In the genomic region with DNA sequence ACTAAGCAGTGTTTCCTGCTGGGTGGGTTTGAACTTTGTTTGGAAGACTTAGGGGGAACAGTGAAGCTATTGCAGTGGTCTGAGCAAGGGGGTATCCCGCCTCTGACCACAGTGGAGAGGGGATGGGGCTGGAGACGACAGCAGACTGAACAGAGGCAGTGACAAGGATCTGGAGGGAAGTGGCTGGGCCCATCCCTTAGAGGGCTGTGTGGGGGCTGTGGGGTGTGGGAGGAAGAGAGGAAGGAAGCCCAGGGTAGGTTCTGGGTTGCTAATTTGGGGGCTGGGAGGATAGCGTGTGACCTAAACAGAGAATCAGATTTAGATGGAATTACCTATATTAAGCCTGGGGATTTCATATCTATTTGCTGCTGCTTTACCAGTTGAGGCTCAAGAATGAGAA, we compare ENCODE assay signal across 14 cellular contexts.
A peak's percentile ranks its signal among the peaks of the same experiment; 100 is the strongest.
DNase-seq lines count a peak whose midpoint lies in the region; ATAC-seq and TF ChIP-seq lines count a peak whose summit lies in the region.
"Had no signal": no experiment of that assay in that cellular context is flagged by ENCODE, and none has a peak within 500 bp of the region (broad histone marks: within the 10 kb centered on the region; RNA-seq: fewer than 3 reads in every experiment).

No MANE protein-coding gene starts in this region.

- TF ChIP-seq CTCF in upper lobe of right lung (IDR thresholded peaks at IDR 0.05) (no peak), hepatocyte (IDR thresholded peaks at IDR 0.05; ENCODE audit: poor library complexity) (no peak)

- H3K9me2 ChIP-seq in hepatocyte (replicated peaks; ENCODE audit: insufficient read depth) = no peaks in the 10 kb centered on the region

- peak overlapping the region; percentile 24 for H3K27ac Mint-ChIP-seq in activated naive CD8-positive, alpha-beta T cell

- H3K9me3 Mint-ChIP-seq in activated naive CD8-positive, alpha-beta T cell (ENCODE audit: low read depth) = no peaks in the 10 kb centered on the region

- H2AFZ ChIP-seq in hepatocyte = no peak overlapping the region

- peaks cover 12% of the 10 kb centered on the region for H3K4me1 ChIP-seq in upper lobe of right lung
- no peaks in the 10 kb centered on the region for H3K4me1 ChIP-seq in hepatocyte (ENCODE audit: insufficient read depth)

- DNase-seq in left ventricle myocardium superior (no peak), cardiac septum (ENCODE audit: low spot score) (no peak), upper lobe of right lung (no peak), hepatocyte (ENCODE audit: low spot score) (no peak), G401 (ENCODE audit: low spot score) (no peak), amniotic stem cell (lab: John Stamatoyannopoulos, UW) (no peak)
- DNase-seq: AML-193; erythroblast; Karpas-422; NCI-H2107; stimulated activated CD4-positive, alpha-beta T cell treated with anti-CD3 and anti-CD28 coated beads, Interleukin-1b, Interleukin-23, amount 100 ng/mL, for 48 hours; stimulated activated naive CD4-positive, alpha-beta T cell treated with Interleukin-2 at 50 U/mL for 16 hours had no signal

- H3K36me3 ChIP-seq in upper lobe of right lung (peaks cover 15% of the 10 kb centered on the region), hepatocyte (replicated peaks; ENCODE audit: insufficient read depth, low read depth) (no peaks in the 10 kb centered on the region)

- in situ Hi-C loops in G401 (cut with HindIII; ENCODE audit: low sequenced_read_pairs) = no loop called here

- H3K27ac ChIP-seq in upper lobe of right lung (no peak overlapping the region), hepatocyte (no peak overlapping the region)

- H3K36me3 Mint-ChIP-seq in activated naive CD8-positive, alpha-beta T cell = no peaks in the 10 kb centered on the region

- H3K4me3 ChIP-seq in upper lobe of right lung (no peak overlapping the region), hepatocyte (no peak overlapping the region)

- no peak overlapping the region for H3K4me3 Mint-ChIP-seq in activated naive CD8-positive, alpha-beta T cell

- no peaks in the 10 kb centered on the region for H3K79me2 ChIP-seq in hepatocyte

- H3K4me1 Mint-ChIP-seq in activated naive CD8-positive, alpha-beta T cell (ENCODE audit: low read depth) = peaks cover 32% of the 10 kb centered on the region

- H3K27me3 ChIP-seq in upper lobe of right lung (no peaks in the 10 kb centered on the region), hepatocyte (no peaks in the 10 kb centered on the region)

- H3K4me2 ChIP-seq in hepatocyte = no peak overlapping the region

- ATAC-seq in left ventricle myocardium superior (peak; percentile 27), HG03432 (IDR thresholded peaks at IDR 0.05; ENCODE audit: unreplicated experiment) (peak; percentile 60), upper lobe of right lung (peak; percentile 54)

- no peaks in the 10 kb centered on the region for H3K9me3 ChIP-seq in upper lobe of right lung
- H3K9me3 ChIP-seq in hepatocyte (ENCODE audit: low read depth) = no peaks in the 10 kb centered on the region

- no peaks in the 10 kb centered on the region for H3K27me3 Mint-ChIP-seq in activated naive CD8-positive, alpha-beta T cell

- 97% methylated on average over 3 of the region's 3 CpGs for WGBS in hepatocyte (ENCODE audit: low lambda C conversion rate, missing lambda C conversion rate)

- H4K20me1 ChIP-seq in hepatocyte (ENCODE audit: insufficient read depth, poor library complexity, severe bottlenecking) = no peaks in the 10 kb centered on the region

- intact Hi-C loops in left ventricle myocardium superior (cut with micrococcal nuclease) = no loop called here
- intact Hi-C loops in cardiac septum (cut with DNase I) = loop anchor here (10.0 kb wide), 1 partner anchor 384 kb away; no protein-coding TSS in a partner anchor
- intact Hi-C loops in upper lobe of right lung (cut with DNase I) = loop anchor here (10.0 kb wide), 1 partner anchor 134 kb away; no protein-coding TSS in a partner anchor
